ENCODE assay signal across 8 cellular contexts in genomic region chr3:13301295-13301987, GRCh38.
DNase-seq lines count a peak whose midpoint lies in the region; ATAC-seq and TF ChIP-seq lines count a peak whose summit lies in the region.

No MANE protein-coding gene starts in this region.

- no peaks in the 10 kb centered on the region for H3K9me3 Mint-ChIP-seq in stimulated activated naive B cell treated with anti-CD40 and anti-IgM and Interleukin-4, amounts not matched to agents 10 μg/mL and 1 μg/mL and 100 μg/mL, for 72 hours

- H3K36me3 Mint-ChIP-seq in stimulated activated naive B cell treated with anti-CD40 and anti-IgM and Interleukin-4, amounts not matched to agents 10 μg/mL and 1 μg/mL and 100 μg/mL, for 72 hours: no peaks in the 10 kb centered on the region

- no peaks in the 10 kb centered on the region for H3K9me3 ChIP-seq in BE2C
- no peaks in the 10 kb centered on the region for H3K9me3 ChIP-seq in GM23248 (ENCODE audit: low read depth)
- H3K9me3 ChIP-seq in NT2/D1 (ENCODE audit: insufficient read depth, low read length): no peaks in the 10 kb centered on the region
- no peaks in the 10 kb centered on the region for H3K9me3 ChIP-seq in esophagus squamous epithelium

- no peak overlapping the region for H3K4me3 Mint-ChIP-seq in stimulated activated naive B cell treated with anti-CD40 and anti-IgM and Interleukin-4, amounts not matched to agents 10 μg/mL and 1 μg/mL and 100 μg/mL, for 72 hours

- 29 to 40% methylated on average over 11 to 13 of the region's 13 CpGs for WGBS in GM23248 (ENCODE audit: low coverage in 1 of 2, low lambda C conversion rate in 2 of 2, missing lambda C conversion rate in 2 of 2), 2 experiments
- WGBS in esophagus squamous epithelium, 2 donors: 23 to 26% methylated on average over 13 of the region's 13 CpGs

- no peaks in the 10 kb centered on the region for H3K4me1 ChIP-seq in BE2C
- no peaks in the 10 kb centered on the region for H3K4me1 ChIP-seq in GM23248 (ENCODE audit: insufficient read depth)
- H3K4me1 ChIP-seq in NT2/D1 (ENCODE audit: insufficient read depth, insufficient read length): peaks cover 24% of the 10 kb centered on the region
- peaks cover 0 to 6% (median 5%) of the 10 kb centered on the region in 3 donors for H3K4me1 ChIP-seq in esophagus squamous epithelium

- DNase-seq in BE2C (peak; percentile 33), GM23248 (peak; percentile 75), NT2/D1 (ENCODE audit: low read depth, low spot score) (peak; percentile 97), fibroblast of mammary gland (ENCODE audit: low read depth) (peak; percentile 62), esophagus squamous epithelium (lab: John Stamatoyannopoulos, UW) (no peak)
- peak; percentile 20 for DNase-seq in stimulated activated naive B cell treated with anti-CD40 and anti-IgM and Interleukin-4, amounts not matched to agents 10 μg/mL and 1 μg/mL and 100 μg/mL, for 72 hours
- DNase-seq in activated CD8-positive, alpha-beta memory T cell treated with anti-CD3 and anti-CD28 coated beads, Interleukin-2, amount 50 U/mL, for 48 hours: no peak

- no peak overlapping the region for H3K27ac Mint-ChIP-seq in stimulated activated naive B cell treated with anti-CD40 and anti-IgM and Interleukin-4, amounts not matched to agents 10 μg/mL and 1 μg/mL and 100 μg/mL, for 72 hours

- intact Hi-C loops in esophagus squamous epithelium (cut with DNase I): no loop called here

- no peak overlapping the region for H2AFZ ChIP-seq in GM23248

- peak; percentile 89 to 94 for ATAC-seq in stimulated activated naive B cell treated with anti-CD40 and anti-IgM and Interleukin-4, amounts not matched to agents 10 μg/mL and 1 μg/mL and 100 μg/mL, for 72 hours (replicated peaks)
- no peak for ATAC-seq in HG02981 (IDR thresholded peaks at IDR 0.05; ENCODE audit: unreplicated experiment)

- no peaks in the 10 kb centered on the region for H4K20me1 ChIP-seq in GM23248 (ENCODE audit: insufficient read depth)

- H3K4me1 Mint-ChIP-seq in stimulated activated naive B cell treated with anti-CD40 and anti-IgM and Interleukin-4, amounts not matched to agents 10 μg/mL and 1 μg/mL and 100 μg/mL, for 72 hours: peaks cover 12 to 18% of the 10 kb centered on the region in 2 donors

- H3K9ac ChIP-seq in GM23248 (no peak overlapping the region), NT2/D1 (ENCODE audit: insufficient read length, low read depth) (peak overlapping the region; percentile 39)

- no peaks in the 10 kb centered on the region for H3K9me2 ChIP-seq in GM23248 (ENCODE audit: insufficient read depth)

- H3K4me3 ChIP-seq in BE2C (ENCODE audit: low read depth, low read length): no peak overlapping the region
- H3K4me3 ChIP-seq in GM23248: no peak overlapping the region
- no peak overlapping the region for H3K4me3 ChIP-seq in NT2/D1 (ENCODE audit: insufficient read length, low read depth)
- H3K4me3 ChIP-seq in fibroblast of mammary gland (ENCODE audit: control insufficient read depth, low read depth, low read length): no peak overlapping the region
- no peak overlapping the region for H3K4me3 ChIP-seq in esophagus squamous epithelium

- H3K27me3 Mint-ChIP-seq in stimulated activated naive B cell treated with anti-CD40 and anti-IgM and Interleukin-4, amounts not matched to agents 10 μg/mL and 1 μg/mL and 100 μg/mL, for 72 hours: peaks cover 18 to 30% of the 10 kb centered on the region in 2 donors

- no peaks in the 10 kb centered on the region for H3K79me2 ChIP-seq in GM23248 (ENCODE audit: insufficient read depth)

- no peaks in the 10 kb centered on the region for H3K27me3 ChIP-seq in BE2C
- 0 out of 2 replicates have a peak, but pooled peaks cover 5% of the 10 kb centered on the region for H3K27me3 ChIP-seq in GM23248 (replicated peaks; ENCODE audit: insufficient read depth)
- H3K27me3 ChIP-seq in NT2/D1 (ENCODE audit: insufficient read depth, insufficient read length): no peaks in the 10 kb centered on the region
- H3K27me3 ChIP-seq in esophagus squamous epithelium: peaks cover 0 to 28% (median 0%) of the 10 kb centered on the region in 4 donors

- no peak for TF ChIP-seq POLR2A in esophagus squamous epithelium (IDR thresholded peaks at IDR 0.05)

- H3F3A ChIP-seq in GM23248 (ENCODE audit: insufficient read depth): no peaks in the 10 kb centered on the region

- H3K4me2 ChIP-seq in GM23248 (ENCODE audit: unreplicated experiment): no peak overlapping the region

- no peak overlapping the region for H3K27ac ChIP-seq in GM23248
- H3K27ac ChIP-seq in esophagus squamous epithelium: no peak overlapping the region

- TF ChIP-seq CTCF in BE2C (IDR thresholded peaks at IDR 0.05; ENCODE audit: low read depth, low read length) (no peak), fibroblast of mammary gland (conservative IDR thresholded peaks at IDR 0.05; ENCODE audit: control insufficient read depth, insufficient read depth, low read depth, low read length) (no peak), esophagus squamous epithelium (IDR thresholded peaks at IDR 0.05) (no peak)

- in situ Hi-C loops in GM23248 (cut with MboI): no loop called here

- H3K36me3 ChIP-seq in BE2C (no peaks in the 10 kb centered on the region), GM23248 (ENCODE audit: low read depth) (no peaks in the 10 kb centered on the region), NT2/D1 (ENCODE audit: insufficient read depth, insufficient read length, low read length) (no peaks in the 10 kb centered on the region), esophagus squamous epithelium (no peaks in the 10 kb centered on the region)

Comparison
In these comparisons a context has a peak if more than half of its experiments do, and no peak if none do; other contexts are left out.
1. DNase-seq: peak in BE2C (single experiment), GM23248 (single experiment), NT2/D1 (single experiment), fibroblast of mammary gland (single experiment) and stimulated activated naive B cell treated with anti-CD40 and anti-IgM and Interleukin-4, amounts not matched to agents 10 μg/mL and 1 μg/mL and 100 μg/mL, for 72 hours (single experiment); none in activated CD8-positive, alpha-beta memory T cell treated with anti-CD3 and anti-CD28 coated beads, Interleukin-2, amount 50 U/mL, for 48 hours (single experiment) and esophagus squamous epithelium (single experiment).